1 cellular context compared by ENCODE assay signal in genomic region chr10:34121125-34121973, GRCh38.
A peak's percentile ranks its signal among the peaks of the same experiment; 100 is the strongest.
TF ChIP-seq lines count a peak whose summit lies in the region.

No MANE protein-coding gene starts in this region.

TF ChIP-seq in HepG2, 621 proteins besides CTCF, POLR2A, EP300 and RAD21 (continued from another document and continues in another):
- TF ChIP-seq ELK4 (CRISPR knock-in tag; IDR thresholded peaks at IDR 0.05; ENCODE audit: borderline replicate concordance) (no peak), SSRP1 (CRISPR knock-in tag; IDR thresholded peaks at IDR 0.05) (peak; percentile 94), PTBP1 (IDR thresholded peaks at IDR 0.05; ENCODE audit: low read depth, low read length, poor library complexity, severe bottlenecking) (no peak), ZNF317 (CRISPR knock-in tag; IDR thresholded peaks at IDR 0.05) (no peak), MIXL1 (CRISPR knock-in tag; IDR thresholded peaks at IDR 0.05) (peak; percentile 100), NRL (CRISPR knock-in tag; IDR thresholded peaks at IDR 0.05; ENCODE audit: borderline replicate concordance) (no peak), TCF7L2 (IDR thresholded peaks at IDR 0.05; ENCODE audit: low read depth, low read length) (peak; percentile 92), ZNF234 (CRISPR knock-in tag; conservative IDR thresholded peaks at IDR 0.05) (no peak), ZKSCAN8 (CRISPR knock-in tag; IDR thresholded peaks at IDR 0.05; ENCODE audit: borderline replicate concordance) (peak; percentile 95), PPARG (CRISPR knock-in tag; conservative IDR thresholded peaks at IDR 0.05) (peak; percentile 90), ZBTB33 (CRISPR knock-in tag; IDR thresholded peaks at IDR 0.05) (peak; percentile 77), ZXDC (CRISPR knock-in tag; IDR thresholded peaks at IDR 0.05) (no peak), PRDM4 (CRISPR knock-in tag; IDR thresholded peaks at IDR 0.05; ENCODE audit: borderline replicate concordance) (no peak), PITX1 (CRISPR knock-in tag; IDR thresholded peaks at IDR 0.05) (peak; percentile 92), REPIN1 (CRISPR knock-in tag; IDR thresholded peaks at IDR 0.05; ENCODE audit: borderline replicate concordance, low read depth) (peak; percentile 49; the same call in 1 of the 2 replicates), ATF6 (CRISPR knock-in tag; conservative IDR thresholded peaks at IDR 0.05) (0 out of 2 replicates have a peak, but pooled peaks have one; percentile 52), CREM (IDR thresholded peaks at IDR 0.05) (peak; percentile 97), CREM (CRISPR knock-in tag; IDR thresholded peaks at IDR 0.05) (no peak), ZSCAN29 (CRISPR knock-in tag; conservative IDR thresholded peaks at IDR 0.05) (0 out of 2 replicates have a peak, but pooled peaks have one; percentile 52), CEBPB (IDR thresholded peaks at IDR 0.05; ENCODE audit: borderline replicate concordance, low read depth, low read length) (peak; percentile 99), ZNF614 (CRISPR knock-in tag; IDR thresholded peaks at IDR 0.05; ENCODE audit: borderline replicate concordance) (peak; percentile 93), ETV5 (CRISPR knock-in tag; IDR thresholded peaks at IDR 0.05; ENCODE audit: borderline replicate concordance) (peak; percentile 77; the same call in 1 of the 2 replicates), MEF2D (CRISPR knock-in tag; IDR thresholded peaks at IDR 0.05) (peak; percentile 81), CBX2 (IDR thresholded peaks at IDR 0.05; ENCODE audit: low read depth, low read length) (no peak), CBX2 (CRISPR knock-in tag; IDR thresholded peaks at IDR 0.05; ENCODE audit: low read depth) (no peak), HOXA9 (CRISPR knock-in tag; IDR thresholded peaks at IDR 0.05; ENCODE audit: borderline replicate concordance) (no peak), EHMT2 (IDR thresholded peaks at IDR 0.05; ENCODE audit: borderline replicate concordance, low read depth, low read length) (peak; percentile 90; the same call in 1 of the 2 replicates), ZNF253 (CRISPR knock-in tag; IDR thresholded peaks at IDR 0.05; ENCODE audit: borderline replicate concordance) (no peak), PAWR (CRISPR knock-in tag; IDR thresholded peaks at IDR 0.05; ENCODE audit: borderline replicate concordance) (no peak), FOSL1 (CRISPR knock-in tag; IDR thresholded peaks at IDR 0.05; ENCODE audit: borderline replicate concordance) (no peak), SALL2 (CRISPR knock-in tag; IDR thresholded peaks at IDR 0.05) (no peak), NBN (conservative IDR thresholded peaks at IDR 0.05) (no peak), GLMP (CRISPR knock-in tag; IDR thresholded peaks at IDR 0.05; ENCODE audit: borderline replicate concordance) (no peak), DR1 (CRISPR knock-in tag; IDR thresholded peaks at IDR 0.05) (no peak), FOXP1 (IDR thresholded peaks at IDR 0.05) (peak; percentile 77), FOXP1 (CRISPR knock-in tag; IDR thresholded peaks at IDR 0.05) (peak; percentile 97), ZNF451 (CRISPR knock-in tag; IDR thresholded peaks at IDR 0.05) (peak; percentile 49; the same call in 1 of the 2 replicates), ZNF318 (CRISPR knock-in tag; IDR thresholded peaks at IDR 0.05) (no peak), IRF9 (CRISPR knock-in tag; IDR thresholded peaks at IDR 0.05; ENCODE audit: borderline replicate concordance) (no peak), ZNF746 (CRISPR knock-in tag; IDR thresholded peaks at IDR 0.05) (no peak; the same call in 1 of the 2 replicates), FOXO1 (CRISPR knock-in tag; IDR thresholded peaks at IDR 0.05) (peak; percentile 97)
